ENCODE assay signal across 1 cellular context in genomic region chr11:73982990-73983763, GRCh38.
A peak's percentile ranks its signal among the peaks of the same experiment; 100 is the strongest.
TF ChIP-seq lines count a peak whose summit lies in the region.

No MANE protein-coding gene starts in this region.

TF ChIP-seq in HepG2, 621 proteins besides CTCF, POLR2A, EP300 and RAD21 (continued from another document and continues in another):
- TF ChIP-seq ZNF710 (CRISPR knock-in tag; IDR thresholded peaks at IDR 0.05; ENCODE audit: borderline replicate concordance) (peak; percentile 24; the same call in 1 of the 2 replicates), ZNF564 (CRISPR knock-in tag; IDR thresholded peaks at IDR 0.05) (peak; percentile 12; the same call in 1 of the 2 replicates), FIP1L1 (IDR thresholded peaks at IDR 0.05; ENCODE audit: borderline replicate concordance, insufficient read depth, low read depth, low read length) (no peak), SNAPC4 (CRISPR knock-in tag; IDR thresholded peaks at IDR 0.05) (peak; percentile 93), KMT2A (CRISPR knock-in tag; IDR thresholded peaks at IDR 0.05) (peak; percentile 70; the same call in 1 of the 2 replicates), BCL3 (CRISPR knock-in tag; IDR thresholded peaks at IDR 0.05) (peak; percentile 90), ELF4 (CRISPR knock-in tag; IDR thresholded peaks at IDR 0.05; ENCODE audit: borderline replicate concordance) (no peak), SNAPC5 (CRISPR knock-in tag; IDR thresholded peaks at IDR 0.05; ENCODE audit: borderline replicate concordance) (peak; percentile 63; the same call in 1 of the 2 replicates), NR0B2 (CRISPR knock-in tag; IDR thresholded peaks at IDR 0.05) (peak; percentile 84; the same call in 1 of the 2 replicates), ZBTB42 (CRISPR knock-in tag; IDR thresholded peaks at IDR 0.05) (no peak), ZNF530 (CRISPR knock-in tag; IDR thresholded peaks at IDR 0.05; ENCODE audit: low read depth) (no peak), ZNF407 (CRISPR knock-in tag; IDR thresholded peaks at IDR 0.05; ENCODE audit: not compliant biosample characterization) (peak; percentile 93), ZNF160 (CRISPR knock-in tag; IDR thresholded peaks at IDR 0.05) (peak; percentile 75; the same call in 1 of the 2 replicates), E2F2 (CRISPR knock-in tag; IDR thresholded peaks at IDR 0.05; ENCODE audit: borderline replicate concordance) (peak; percentile 89; the same call in 1 of the 2 replicates), SAFB2 (CRISPR knock-in tag; IDR thresholded peaks at IDR 0.05; ENCODE audit: borderline replicate concordance, low read depth) (no peak), IRX3 (CRISPR knock-in tag; IDR thresholded peaks at IDR 0.05; ENCODE audit: borderline replicate concordance, low read depth) (peak; percentile 89; the same call in 1 of the 2 replicates), ZNF646 (CRISPR knock-in tag; IDR thresholded peaks at IDR 0.05) (no peak), ZNF567 (CRISPR knock-in tag; IDR thresholded peaks at IDR 0.05; ENCODE audit: borderline replicate concordance) (no peak; the same call in 1 of the 2 replicates), ZNF670 (CRISPR knock-in tag; IDR thresholded peaks at IDR 0.05; ENCODE audit: borderline replicate concordance) (no peak; the same call in 1 of the 2 replicates), HOXA9 (CRISPR knock-in tag; IDR thresholded peaks at IDR 0.05; ENCODE audit: borderline replicate concordance) (no peak; the same call in 1 of the 2 replicates), NFE2 (CRISPR knock-in tag; IDR thresholded peaks at IDR 0.05) (no peak), ZSCAN20 (CRISPR knock-in tag; IDR thresholded peaks at IDR 0.05; ENCODE audit: borderline replicate concordance) (peak; percentile 88; the same call in 1 of the 2 replicates), U2AF1 (optimal IDR thresholded peaks at IDR 0.05; ENCODE audit: low read depth, low read length) (no peak), ZNF329 (CRISPR knock-in tag; IDR thresholded peaks at IDR 0.05; ENCODE audit: low read depth) (0 out of 2 replicates have a peak, but pooled peaks have one; percentile 33), ARNT2 (CRISPR knock-in tag; IDR thresholded peaks at IDR 0.05; ENCODE audit: low read depth) (peak; percentile 84; the same call in 1 of the 2 replicates), ZFP1 (CRISPR knock-in tag; IDR thresholded peaks at IDR 0.05) (0 out of 2 replicates have a peak, but pooled peaks have one; percentile 33), AGO2 (optimal IDR thresholded peaks at IDR 0.05; ENCODE audit: low read depth, low read length) (no peak)
